Comparison of ENCODE assay signal across 8 cellular contexts in genomic region chr3:196942226-196942914, GRCh38. TPM values are rescaled to one million over a fixed set of nuclear protein-coding genes. Genes with fewer than 3 reads are reported as not detected.
DNase-seq lines count a peak whose midpoint lies in the region; ATAC-seq and TF ChIP-seq lines count a peak whose summit lies in the region.

Gene NCBP2 (minus strand): TSS chr3:196942528. CDS start chr3:196942503, 25 bp downstream.

- no peaks in the 10 kb centered on the region for H3K27me3 ChIP-seq in effector memory CD4-positive, alpha-beta T cell (replicated peaks; ENCODE audit: control insufficient read depth, insufficient read depth, low read length, poor library complexity, severe bottlenecking)

- H3K9me3 Mint-ChIP-seq in memory B cell = no peaks in the 10 kb centered on the region

- no peaks in the 10 kb centered on the region for H3K9me3 ChIP-seq in effector memory CD4-positive, alpha-beta T cell (ENCODE audit: control insufficient read depth, low read length)

- peaks cover 12% of the 10 kb centered on the region for H3K4me1 ChIP-seq in effector memory CD4-positive, alpha-beta T cell (ENCODE audit: control insufficient read depth, insufficient read depth, low read length, poor library complexity, severe bottlenecking)

- H3K4me3 ChIP-seq in effector memory CD4-positive, alpha-beta T cell (ENCODE audit: insufficient read depth, low read depth, low read length, poor library complexity, severe bottlenecking) = peak within 1 kb of the TSS; percentile 72

- H3K4me3 Mint-ChIP-seq in memory B cell = peak within 1 kb of the TSS; percentile 94

- peak within 1 kb of the TSS; percentile 94 for H3K27ac ChIP-seq in effector memory CD4-positive, alpha-beta T cell (ENCODE audit: insufficient read depth, low read length, poor library complexity, severe bottlenecking)

- POLR2A ChIA-PET in activated CD8-positive, alpha-beta memory T cell treated with anti-CD3 and anti-CD28 coated beads for 36 hours (lab: Charles Lee) = interaction anchor here (0.5 to 2.7 kb wide), 5 partner anchors 27 to 535 kb away, joined by 4 to 24 read pairs (median 6); partner anchors contain the start of genes PIGZ and SENP5

- H3K27me3 Mint-ChIP-seq in memory B cell = no peaks in the 10 kb centered on the region

- TF ChIP-seq CTCF in GM20000 (IDR thresholded peaks at IDR 0.05; ENCODE audit: extremely low read depth, missing control alignments) = peak; percentile 65

- peaks cover 7% of the 10 kb centered on the region for H3K36me3 Mint-ChIP-seq in memory B cell

- H3K27ac Mint-ChIP-seq in memory B cell = peak within 1 kb of the TSS; percentile 94

- CTCF ChIA-PET in activated CD8-positive, alpha-beta memory T cell treated with anti-CD3 and anti-CD28 coated beads for 36 hours (lab: Charles Lee) = interaction anchor here (0.6 to 3.1 kb wide), 11 partner anchors 9 to 373 kb away, joined by 3 to 25 read pairs (median 4); partner anchors contain the start of genes PIGZ and SENP5

- H3K4me1 Mint-ChIP-seq in memory B cell = peaks cover 38% of the 10 kb centered on the region

- peaks cover 18% of the 10 kb centered on the region for H3K36me3 ChIP-seq in effector memory CD4-positive, alpha-beta T cell (ENCODE audit: control insufficient read depth, insufficient read depth, low read length)

- DNase-seq in COR-L47 (lab: John Stamatoyannopoulos, UW) (peak; percentile 100), GM20000 (ENCODE audit: low spot score) (peak; percentile 96), HT-29 (ENCODE audit: low spot score) (peak; percentile 97), memory B cell (ENCODE audit: low spot score in 2 of 2) (peak; percentile 98 to 100)
- DNase-seq in NK-92 treated with Interleukin-12 subunit alpha and Interleukin-12 subunit beta, amount 100 ng/mL, for 24 hours (lab: John Stamatoyannopoulos, UW) = peak; percentile 96
- peak; percentile 98 to 99 (median 99) for DNase-seq in effector memory CD4-positive, alpha-beta T cell
- peak; percentile 100 for DNase-seq in stimulated activated CD8-positive, alpha-beta memory T cell treated with anti-CD3 and anti-CD28 coated beads, Interleukin-12 subunit alpha, Interleukin-12 subunit beta, amount 100 ng/mL, for 24 hours (ENCODE audit: extremely low read depth)

- ATAC-seq in memory B cell (ENCODE audit: low read depth) = peak; percentile 90

RNA-seq across cellular contexts. Expression of gene NCBP2, which starts in this region (rescaled TPM):
- total RNA-seq in HT-29 (2014; rRNA removed; shearing (Covaris generic)) = 46.7 and 67.1 TPM in 2 replicates
- 100 to 1,000 TPM; 121 to 122 TPM for total RNA-seq in activated CD8-positive, alpha-beta memory T cell treated with anti-CD3 and anti-CD28 coated beads for 36 hours

Comparison
In these comparisons a context has a peak if more than half of its experiments do, and no peak if none do; other contexts are left out.
1. Peak in every context shown above with its lines: DNase-seq, ATAC-seq, H3K4me3 ChIP-seq and H3K27ac ChIP-seq.